6 cellular contexts compared by ENCODE assay signal in the genomic region with DNA sequence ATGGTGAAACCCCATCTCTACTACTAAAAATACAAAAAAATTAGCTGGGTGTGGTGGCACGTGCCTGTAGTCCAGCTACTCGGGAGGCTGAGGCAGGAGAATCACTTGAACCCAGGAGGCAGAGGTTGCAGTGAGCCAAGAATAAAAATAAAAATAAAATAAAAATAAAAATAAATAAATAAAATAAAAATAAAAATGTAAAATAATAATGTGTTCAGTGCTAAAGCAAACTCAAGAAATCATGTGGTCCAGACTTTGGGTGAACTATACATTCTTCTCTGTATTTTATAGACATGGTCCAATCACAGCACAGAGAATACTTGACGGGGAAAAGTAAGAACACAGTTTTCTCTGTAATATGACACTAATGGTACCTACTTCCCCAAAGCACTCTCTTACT. TPM values are rescaled to one million over a fixed set of nuclear protein-coding genes. Genes with fewer than 3 reads are reported as not detected.
"Had no signal": no experiment of that assay in that cellular context is flagged by ENCODE, and none has a peak within 500 bp of the region (broad histone marks: within the 10 kb centered on the region; RNA-seq: fewer than 3 reads in every experiment).

No MANE protein-coding gene starts in this region.

RNA-seq across cellular contexts. Expression of gene NRAP, which starts 11.4 kb away (rescaled TPM):
- total RNA-seq: subcutaneous adipose tissue, temporal lobe, thoracic aorta, thyroid gland, vagina had no signal
- polyA plus RNA-seq: urinary bladder had no signal
